ENCODE assay signal across 8 cellular contexts in the genomic region with DNA sequence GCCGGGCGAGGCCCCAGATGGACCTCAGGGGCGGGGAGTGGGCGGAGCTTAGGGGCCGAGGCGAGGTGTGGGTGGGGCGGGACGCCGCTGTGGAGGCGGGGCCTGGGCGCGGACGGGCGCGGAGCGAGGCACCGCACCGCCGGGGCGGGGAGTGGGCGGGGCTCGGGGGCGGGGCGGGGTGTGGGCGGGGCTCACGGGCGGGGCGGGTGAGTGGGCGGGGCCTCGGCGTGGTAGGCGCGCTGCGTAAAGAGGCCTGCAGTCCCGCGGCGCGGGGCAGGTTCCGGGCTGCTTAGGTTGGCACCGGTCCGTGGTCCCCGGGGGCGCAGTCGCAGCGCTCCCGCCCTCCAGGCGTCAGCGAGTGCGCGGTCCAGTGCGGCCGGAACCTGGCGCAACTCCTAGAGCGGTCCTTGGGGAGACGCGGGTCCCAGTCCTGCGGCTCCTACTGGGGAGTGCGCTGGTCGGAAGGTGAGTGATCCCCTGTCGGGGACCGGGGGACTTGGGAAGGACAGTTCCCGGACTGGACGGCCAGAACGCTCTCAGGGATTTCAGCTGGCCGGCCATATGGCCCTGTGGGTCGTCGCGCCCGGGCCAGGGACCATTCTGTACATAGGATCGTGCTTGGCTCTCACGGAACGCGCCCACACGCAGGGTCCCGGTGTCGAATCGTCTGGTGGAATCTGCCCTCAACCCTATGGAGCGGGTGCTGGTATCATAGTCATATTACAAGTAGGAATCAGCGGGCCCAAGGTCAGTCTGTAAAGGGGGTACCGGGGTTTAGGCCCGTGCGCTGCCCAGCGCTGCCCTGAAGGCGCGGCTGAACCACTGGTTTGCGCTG. TPM values are rescaled to one million over a fixed set of nuclear protein-coding genes. Genes with fewer than 3 reads are reported as not detected.
DNase-seq lines count a peak whose midpoint lies in the region; ATAC-seq, FAIRE-seq and TF ChIP-seq lines count a peak whose summit lies in the region.

A gene with protein sequence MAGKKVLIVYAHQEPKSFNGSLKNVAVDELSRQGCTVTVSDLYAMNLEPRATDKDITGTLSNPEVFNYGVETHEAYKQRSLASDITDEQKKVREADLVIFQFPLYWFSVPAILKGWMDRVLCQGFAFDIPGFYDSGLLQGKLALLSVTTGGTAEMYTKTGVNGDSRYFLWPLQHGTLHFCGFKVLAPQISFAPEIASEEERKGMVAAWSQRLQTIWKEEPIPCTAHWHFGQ (plus strand): TSS at position 274 of the 835 bp plus-strand sequence. CDS start 6,659 bp downstream, outside the sequence.

- in situ Hi-C loops in GM13976 (cut with MboI; ENCODE audit: low sequenced_read_pairs, unreplicated experiment) = loop anchor here (10.0 kb wide), 1 partner anchor 55 kb away; no protein-coding TSS in a partner anchor

- peaks cover 2% of the 10 kb centered on the region for H3K27me3 Mint-ChIP-seq in astrocyte (ENCODE audit: low read depth, unreplicated experiment)

- TF ChIP-seq CTCF in GM13976 (IDR thresholded peaks at IDR 0.05; ENCODE audit: borderline replicate concordance, control extremely low read depth, extremely low read depth, insufficient read depth, missing control alignments) = no peak
- no peak for TF ChIP-seq CTCF in astrocyte (IDR thresholded peaks at IDR 0.05; ENCODE audit: insufficient read depth, low read depth, low read length)
- TF ChIP-seq CTCF in vagina (IDR thresholded peaks at IDR 0.05) = no peak

- no peaks in the 10 kb centered on the region for H3K9me3 ChIP-seq in astrocyte (ENCODE audit: insufficient read depth, low read depth, low read length)
- no peaks in the 10 kb centered on the region for H3K9me3 ChIP-seq in vagina

- intact Hi-C loops in vagina (cut with DNase I) = loop anchor here (5.0 kb wide), 1 partner anchor 57 kb away; no protein-coding TSS in a partner anchor

- H2AFZ ChIP-seq in astrocyte (ENCODE audit: low read depth, low read length) = peak within 1 kb of the TSS; percentile 88

- H3K4me1 ChIP-seq in astrocyte (ENCODE audit: insufficient read depth, low read length) (peaks cover 23% of the 10 kb centered on the region), vagina (peaks cover 20% of the 10 kb centered on the region)

- H3K4me3 ChIP-seq in astrocyte (ENCODE audit: insufficient read depth, low read depth, low read length) = peak within 1 kb of the TSS; percentile 81
- H3K4me3 ChIP-seq in vagina = peak within 1 kb of the TSS; percentile 88 to 95

- DNase-seq in GM13976 (ENCODE audit: low spot score) = peak; percentile 99
- peak; percentile 66 for DNase-seq in NCI-H1436 treated with DMSO at 0.1 percent for 48 hours (lab: John Stamatoyannopoulos, UW)
- peak; percentile 78 for DNase-seq in T-helper 22 cell (ENCODE audit: low read depth)
- DNase-seq in astrocyte (ENCODE audit: low read depth) = peak; percentile 37
- DNase-seq in hepatic stellate cell (ENCODE audit: low spot score) = peak; percentile 93
- DNase-seq in renal cortical epithelial cell (ENCODE audit: low read depth) = no peak
- DNase-seq in vagina (ENCODE audit: extremely low spot score in 2 of 2) = no peak

- H3K36me3 Mint-ChIP-seq in astrocyte (ENCODE audit: low read depth, unreplicated experiment) = peaks cover 2% of the 10 kb centered on the region

- H3K27me3 ChIP-seq in astrocyte (ENCODE audit: insufficient read depth, low read length) = no peaks in the 10 kb centered on the region
- H3K27me3 ChIP-seq in vagina = no peaks in the 10 kb centered on the region

- H3K4me2 ChIP-seq in astrocyte (ENCODE audit: low read length) = peak within 1 kb of the TSS; percentile 99

- peaks cover 4% of the 10 kb centered on the region for H3K79me2 ChIP-seq in astrocyte (ENCODE audit: insufficient read depth, low read length)

- H3K9me3 Mint-ChIP-seq in astrocyte (ENCODE audit: unreplicated experiment) = peaks cover under 1% of the 10 kb centered on the region

- H3K27ac ChIP-seq in astrocyte (ENCODE audit: low read depth, low read length) (peak within 1 kb of the TSS; percentile 72), vagina (peak within 1 kb of the TSS; percentile 90)

- H3K4me3 Mint-ChIP-seq in astrocyte (ENCODE audit: unreplicated experiment) = peak within 1 kb of the TSS; percentile 87

- peak; percentile 40 to 94 for TF ChIP-seq POLR2A in vagina (IDR thresholded peaks at IDR 0.05)

- H3K4me1 Mint-ChIP-seq in astrocyte (ENCODE audit: low read depth, unreplicated experiment) = peaks cover 4% of the 10 kb centered on the region

- H3K9ac ChIP-seq in astrocyte (ENCODE audit: low read length) = peak within 1 kb of the TSS; percentile 90

- H3K27ac Mint-ChIP-seq in astrocyte (ENCODE audit: unreplicated experiment) = peak within 1 kb of the TSS; percentile 66

- H3K36me3 ChIP-seq in astrocyte (ENCODE audit: insufficient read depth, low read length) (no peaks in the 10 kb centered on the region), vagina (peaks cover 0 to 7% of the 10 kb centered on the region in 2 donors)

- no peak for FAIRE-seq in astrocyte (lab: Jason Lieb, UNC)

- ATAC-seq in HG02759 (IDR thresholded peaks at IDR 0.05; ENCODE audit: unreplicated experiment) = peak; percentile 72

- no peaks in the 10 kb centered on the region for H4K20me1 ChIP-seq in astrocyte (ENCODE audit: insufficient read depth, low read length)

RNA-seq across cellular contexts. Expression of the gene that starts here (rescaled TPM):
- total RNA-seq in astrocyte (9.4 and 12.4 TPM in 2 replicates), renal cortical epithelial cell (29.0 and 35.8 TPM in 2 replicates), vagina (11.8 TPM)

Comparison
In these comparisons a context has a peak if more than half of its experiments do, and no peak if none do; other contexts are left out.
1. DNase-seq: peak in GM13976 (single experiment), NCI-H1436 treated with DMSO at 0.1 percent for 48 hours (single experiment), T-helper 22 cell (single experiment), astrocyte (single experiment) and hepatic stellate cell (single experiment); none in renal cortical epithelial cell (single experiment) and vagina (0 of 2).